9 cellular contexts compared by ENCODE assay signal in the genomic region with DNA sequence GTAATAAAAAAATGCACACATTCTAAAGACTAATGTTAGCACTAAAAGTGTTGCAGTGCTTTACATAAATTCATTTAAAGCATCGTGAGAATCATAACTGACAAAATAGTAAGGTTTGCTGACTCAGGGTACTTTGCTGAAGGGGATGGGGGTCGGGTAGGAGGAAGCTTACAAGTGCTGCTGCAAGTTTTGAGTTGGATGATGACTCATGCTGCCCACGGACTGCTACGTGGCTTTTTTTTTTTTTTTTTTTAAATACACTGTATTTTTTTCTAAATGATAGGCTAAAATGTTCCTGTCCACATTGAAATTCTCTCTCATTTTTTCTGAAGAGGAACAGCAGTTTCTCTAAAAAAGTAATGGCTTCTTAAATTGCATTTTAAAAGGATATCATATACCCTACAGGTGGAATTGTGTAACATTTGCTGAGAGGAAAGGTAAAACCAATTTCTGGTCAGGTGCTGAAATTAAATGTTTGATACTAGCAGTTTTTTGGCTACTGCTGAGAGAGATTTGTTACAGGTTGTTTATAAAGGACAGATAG. TPM values are rescaled to one million over a fixed set of nuclear protein-coding genes. Genes with fewer than 3 reads are reported as not detected.
DNase-seq lines count a peak whose midpoint lies in the region; ATAC-seq, FAIRE-seq and TF ChIP-seq lines count a peak whose summit lies in the region.
"Had no signal": no experiment of that assay in that cellular context is flagged by ENCODE, and none has a peak within 500 bp of the region (broad histone marks: within the 10 kb centered on the region; RNA-seq: fewer than 3 reads in every experiment).

No MANE protein-coding gene starts in this region.

- H3K9me2 ChIP-seq in DOHH2 (replicated peaks; ENCODE audit: control insufficient read depth, low read length): no peaks in the 10 kb centered on the region

- peak; percentile 16 for ATAC-seq in body of pancreas
- no peak for ATAC-seq in HG03439 (IDR thresholded peaks at IDR 0.05; ENCODE audit: unreplicated experiment)
- no peak for ATAC-seq in HG02763 (IDR thresholded peaks at IDR 0.05; ENCODE audit: unreplicated experiment)

- TF ChIP-seq CTCF in DOHH2 (IDR thresholded peaks at IDR 0.05; ENCODE audit: low read depth, low read length, poor library complexity, severe bottlenecking) (no peak), body of pancreas (IDR thresholded peaks at IDR 0.05) (peak in 3 of 7 experiments; percentile 24 to 35 (median 33))

- intact Hi-C loops in body of pancreas (cut with DNase I): no loop called here

- no peaks in the 10 kb centered on the region for H3K27me3 ChIP-seq in DOHH2 (ENCODE audit: control insufficient read depth, low read length)
- no peaks in the 10 kb centered on the region for H3K27me3 ChIP-seq in body of pancreas

- H3F3A ChIP-seq in DOHH2 (ENCODE audit: control insufficient read depth, insufficient read depth): 0 out of 2 replicates have a peak, but pooled peaks cover 3% of the 10 kb centered on the region

- H3K4me2 ChIP-seq in DOHH2 (ENCODE audit: low read length): peak overlapping the region; percentile 82

- 0 to 1% methylated on average over 4 of the region's 4 CpGs for WGBS in body of pancreas, 2 donors

- H3K36me3 ChIP-seq in DOHH2 (ENCODE audit: control insufficient read depth, low read length): no peaks in the 10 kb centered on the region; the same call in 1 of the 2 replicates
- no peaks in the 10 kb centered on the region for H3K36me3 ChIP-seq in body of pancreas (replicated peaks in 1 of 2; ENCODE audit: insufficient read depth in 1 of 2, low read depth in 2 of 2)

- H3K79me2 ChIP-seq in DOHH2 (ENCODE audit: control insufficient read depth, low read length): peaks cover 71% of the 10 kb centered on the region

- TF ChIP-seq POLR2A in body of pancreas (IDR thresholded peaks at IDR 0.05): peak in 1 of 3 donors; percentile 13

- FAIRE-seq in HTR-8/SVneo (lab: Jason Lieb, UNC): no peak
- FAIRE-seq: endometrium had no signal

- peak; percentile 75 for DNase-seq in HTR-8/SVneo (ENCODE audit: insufficient read length, low spot score)
- peak; percentile 28 for DNase-seq in T-helper 9 cell
- peak; percentile 51 to 87 (median 74) for DNase-seq in body of pancreas
- peak; percentile 62 for DNase-seq in islet precursor cell
- peak; percentile 44 to 60 (median 53) for DNase-seq in stimulated activated CD4-positive, alpha-beta T cell treated with anti-CD3 and anti-CD28 coated beads, Interleukin-1b, Interleukin-23, amount 100 ng/mL, for 24 hours (ENCODE audit: low read depth in 4 of 4, low spot score in 1 of 4)

- H3K9me3 ChIP-seq in DOHH2 (ENCODE audit: control insufficient read depth, insufficient read depth, low read length) (no peaks in the 10 kb centered on the region), body of pancreas (no peaks in the 10 kb centered on the region)

- peaks cover 19% of the 10 kb centered on the region; the same call in 1 of the 2 replicates for H4K20me1 ChIP-seq in DOHH2 (ENCODE audit: control insufficient read depth, insufficient read depth, low read depth, low read length)

- H3K27ac ChIP-seq in DOHH2 (ENCODE audit: low read depth, low read length) (peak overlapping the region; percentile 49), body of pancreas (peak overlapping the region; percentile 97 to 98 (median 98))

- H3K4me3 ChIP-seq in DOHH2 (ENCODE audit: low read length): peak overlapping the region; percentile 75
- H3K4me3 ChIP-seq in body of pancreas: no peak overlapping the region

- H3K4me1 ChIP-seq in DOHH2 (ENCODE audit: control insufficient read depth, low read length) (peaks cover 36% of the 10 kb centered on the region), body of pancreas (peaks cover 29% of the 10 kb centered on the region)

RNA-seq across cellular contexts. Expression of a gene that starts 2.2 kb away (rescaled TPM):
- 10 to 100 TPM in 1 of 2 donors, 1 to 10 TPM in 1; 7.3 to 25.4 TPM for total RNA-seq in body of pancreas

RNA-seq across cellular contexts. Expression of a gene that starts 49.6 kb away (rescaled TPM):
- 1 to 10 TPM; 5.7 to 9.9 TPM for total RNA-seq in body of pancreas
